Comparison of ENCODE assay signal across 13 cellular contexts in genomic region chr9:106869028-106869427, GRCh38. TPM values are rescaled to one million over a fixed set of nuclear protein-coding genes. Genes with fewer than 3 reads are reported as not detected.
DNase-seq lines count a peak whose midpoint lies in the region; ATAC-seq and TF ChIP-seq lines count a peak whose summit lies in the region.
"Had no signal": no experiment of that assay in that cellular context is flagged by ENCODE, and none has a peak within 500 bp of the region (broad histone marks: within the 10 kb centered on the region; RNA-seq: fewer than 3 reads in every experiment).

No MANE protein-coding gene starts in this region.

- H3K36me3 Mint-ChIP-seq in nephron (ENCODE audit: low read depth): peaks cover 31% of the 10 kb centered on the region
- H3K36me3 Mint-ChIP-seq in activated naive CD4-positive, alpha-beta T cell treated with anti-CD3 and anti-CD28 coated beads, Interleukin-2, amount 50 U/mL, for 72 hours: peaks cover 0 to 12% of the 10 kb centered on the region in 2 donors
- H3K36me3 Mint-ChIP-seq: CD14-positive monocyte had no signal

- peak overlapping the region; percentile 31 to 60 (median 38) for H3K27ac Mint-ChIP-seq in nephron
- no peak overlapping the region for H3K27ac Mint-ChIP-seq in activated naive CD4-positive, alpha-beta T cell treated with anti-CD3 and anti-CD28 coated beads, Interleukin-2, amount 50 U/mL, for 72 hours
- H3K27ac Mint-ChIP-seq: CD14-positive monocyte had no signal

- no peak for DNase-seq in RWPE2 (ENCODE audit: low spot score)
- peak; percentile 59 for DNase-seq in fibroblast of pulmonary artery (ENCODE audit: low read depth)
- DNase-seq in superior temporal gyrus (ENCODE audit: extremely low spot score): peak; percentile 49
- DNase-seq in activated naive CD4-positive, alpha-beta T cell treated with anti-CD3 and anti-CD28 coated beads, Interleukin-2, amount 50 U/mL, for 72 hours (ENCODE audit: low spot score in 2 of 2): no peak
- DNase-seq in SKM-1 treated with dmso at 0.1 percent for 144 hours (lab: John Stamatoyannopoulos, UW; ENCODE audit: unreplicated experiment): no peak
- no peak for DNase-seq in colonic mucosa
- no peak for DNase-seq in NCI-H128 (lab: John Stamatoyannopoulos, UW; ENCODE audit: unreplicated experiment)
- DNase-seq: activated naive CD4-positive, alpha-beta T cell treated with anti-CD3 and anti-CD28 coated beads, Interleukin-2, amount 50 U/mL, for 16 hours; NCI-H226; PC-9; small intestine had no signal

- peak overlapping the region in 1 of 3 experiments; percentile 20 for H3K4me3 Mint-ChIP-seq in nephron
- H3K4me3 Mint-ChIP-seq: CD14-positive monocyte had no signal

- peaks cover 44% of the 10 kb centered on the region for H3K4me1 ChIP-seq in RWPE2 (ENCODE audit: insufficient read depth, poor library complexity, severe bottlenecking)
- H3K4me1 ChIP-seq in colonic mucosa: no peaks in the 10 kb centered on the region

- no peak for ATAC-seq in RWPE2 (ENCODE audit: low read depth)
- ATAC-seq in activated naive CD4-positive, alpha-beta T cell treated with anti-CD3 and anti-CD28 coated beads, Interleukin-2, amount 50 U/mL, for 72 hours: no peak

- H3K9me3 ChIP-seq in RWPE2 (ENCODE audit: severe bottlenecking) (no peaks in the 10 kb centered on the region), colonic mucosa (no peaks in the 10 kb centered on the region)

- peaks cover 66% of the 10 kb centered on the region for H3K4me1 Mint-ChIP-seq in nephron

- H3K27ac ChIP-seq in RWPE2 (ENCODE audit: poor library complexity, severe bottlenecking) (peak overlapping the region; percentile 47), colonic mucosa (no peak overlapping the region)
- H3K27ac ChIP-seq: PC-9 had no signal

- H3K9ac ChIP-seq in colonic mucosa (ENCODE audit: low read depth in 2 of 2, low read length in 2 of 2): no peak overlapping the region

- H3K4me3 ChIP-seq in RWPE2 (ENCODE audit: severe bottlenecking): no peak overlapping the region
- no peak overlapping the region for H3K4me3 ChIP-seq in fibroblast of pulmonary artery (replicated peaks; ENCODE audit: low read depth, low read length)
- no peak overlapping the region for H3K4me3 ChIP-seq in colonic mucosa
- H3K4me3 ChIP-seq: PC-9 had no signal

- 0 out of 2 replicates have a peak, but pooled peaks cover 3% of the 10 kb centered on the region for H3K36me3 ChIP-seq in RWPE2 (ENCODE audit: low read depth)
- H3K36me3 ChIP-seq in colonic mucosa: no peaks in the 10 kb centered on the region

- no peaks in the 10 kb centered on the region for H3K27me3 Mint-ChIP-seq in nephron (ENCODE audit: low read depth)

- no peaks in the 10 kb centered on the region for H3K9me3 Mint-ChIP-seq in nephron
- peaks cover 9 to 10% of the 10 kb centered on the region in 2 donors for H3K9me3 Mint-ChIP-seq in activated naive CD4-positive, alpha-beta T cell treated with anti-CD3 and anti-CD28 coated beads, Interleukin-2, amount 50 U/mL, for 72 hours

- intact Hi-C loops in colonic mucosa (cut with DNase I): loop anchor here (10.0 kb wide), 1 partner anchor 196 kb away; no protein-coding TSS in a partner anchor

- H3K27me3 ChIP-seq in RWPE2 (ENCODE audit: insufficient read depth, poor library complexity, severe bottlenecking) (no peaks in the 10 kb centered on the region), colonic mucosa (no peaks in the 10 kb centered on the region)

- TF ChIP-seq CTCF in RWPE2 (IDR thresholded peaks at IDR 0.05; ENCODE audit: poor library complexity, severe bottlenecking): no peak
- TF ChIP-seq CTCF in fibroblast of pulmonary artery (IDR thresholded peaks at IDR 0.05; ENCODE audit: low read length, missing control alignments): no peak
- TF ChIP-seq CTCF in nephron (IDR thresholded peaks at IDR 0.05; ENCODE audit: unreplicated experiment in 3 of 3): no peak
- TF ChIP-seq CTCF in colonic mucosa (IDR thresholded peaks at IDR 0.05): no peak

RNA-seq across cellular contexts. Expression of gene ZNF462, which starts 6.1 kb away (rescaled TPM):
- total RNA-seq in activated naive CD4-positive, alpha-beta T cell treated with anti-CD3 and anti-CD28 coated beads, Interleukin-2, amount 50 U/mL, for 72 hours: under 1 TPM; 0.20 to 0.41 TPM
- total RNA-seq in colonic mucosa: 10 to 100 TPM; 28.9 to 29.3 TPM

Comparison
In these comparisons a context has a peak if more than half of its experiments do, and no peak if none do; other contexts are left out.
1. DNase-seq: peak in fibroblast of pulmonary artery (single experiment) and superior temporal gyrus (single experiment); none in RWPE2 (single experiment), activated naive CD4-positive, alpha-beta T cell treated with anti-CD3 and anti-CD28 coated beads, Interleukin-2, amount 50 U/mL, for 72 hours (0 of 2), SKM-1 treated with dmso at 0.1 percent for 144 hours (single experiment), colonic mucosa (single experiment) and NCI-H128 (single experiment).
2. H3K27ac Mint-ChIP-seq: peak in nephron (3 of 3); none in activated naive CD4-positive, alpha-beta T cell treated with anti-CD3 and anti-CD28 coated beads, Interleukin-2, amount 50 U/mL, for 72 hours (0 of 2).
3. RNA of gene ZNF462, which starts 6.1 kb away (total RNA-seq): 28.9 to 29.3 TPM in colonic mucosa; 0.20 to 0.41 TPM in activated naive CD4-positive, alpha-beta T cell treated with anti-CD3 and anti-CD28 coated beads, Interleukin-2, amount 50 U/mL, for 72 hours; every median in the first group is over 10 times any median in the second.